In the genomic region with DNA sequence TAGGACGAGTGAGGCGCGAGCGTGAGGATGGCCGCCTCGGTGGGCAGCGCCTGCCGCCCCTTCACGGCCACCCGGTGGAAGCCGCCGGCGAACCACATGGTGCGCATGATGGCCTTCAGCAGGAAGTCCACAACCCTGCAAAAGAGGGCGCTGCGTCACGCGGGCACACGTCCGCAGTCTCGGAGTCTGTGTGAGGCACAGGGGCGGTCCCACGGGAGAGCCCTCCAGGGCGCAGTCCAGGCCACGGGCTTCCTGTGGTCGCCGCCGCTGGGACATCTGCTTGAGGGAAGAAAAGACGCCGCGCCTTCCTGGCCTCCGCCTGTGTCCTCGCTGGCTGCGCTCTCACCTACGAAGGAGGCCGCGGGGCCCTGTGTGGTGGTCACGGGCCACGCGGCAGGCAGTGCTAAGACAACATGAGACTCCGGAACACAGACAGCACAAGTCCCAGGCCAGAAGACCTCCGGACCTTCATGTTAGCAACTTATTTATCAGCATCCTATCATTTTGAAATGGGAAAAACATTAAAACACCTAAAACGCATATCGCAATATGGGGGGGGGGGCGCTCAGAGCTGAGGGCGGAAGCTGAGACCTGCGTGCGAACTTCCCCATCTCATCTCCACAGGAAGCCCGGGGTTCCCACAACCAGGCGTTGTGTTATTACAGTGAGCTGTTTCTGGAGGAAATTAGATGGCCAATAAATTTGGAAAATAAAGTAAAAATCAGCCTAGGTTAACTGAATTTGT, we compare ENCODE assay signal across 1 cellular context.
A peak's percentile ranks its signal among the peaks of the same experiment; 100 is the strongest.
TF ChIP-seq lines count a peak whose summit lies in the region.

No MANE protein-coding gene starts in this region.

TF ChIP-seq in GM12878, 131 proteins besides CTCF, POLR2A, EP300 and RAD21 (continued from another document and continues in another):
- TF ChIP-seq, protein P1, sequence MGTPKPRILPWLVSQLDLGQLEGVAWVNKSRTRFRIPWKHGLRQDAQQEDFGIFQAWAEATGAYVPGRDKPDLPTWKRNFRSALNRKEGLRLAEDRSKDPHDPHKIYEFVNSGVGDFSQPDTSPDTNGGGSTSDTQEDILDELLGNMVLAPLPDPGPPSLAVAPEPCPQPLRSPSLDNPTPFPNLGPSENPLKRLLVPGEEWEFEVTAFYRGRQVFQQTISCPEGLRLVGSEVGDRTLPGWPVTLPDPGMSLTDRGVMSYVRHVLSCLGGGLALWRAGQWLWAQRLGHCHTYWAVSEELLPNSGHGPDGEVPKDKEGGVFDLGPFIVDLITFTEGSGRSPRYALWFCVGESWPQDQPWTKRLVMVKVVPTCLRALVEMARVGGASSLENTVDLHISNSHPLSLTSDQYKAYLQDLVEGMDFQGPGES (IDR thresholded peaks at IDR 0.05): no peak
- no peak for TF ChIP-seq STAT3 (IDR thresholded peaks at IDR 0.05; ENCODE audit: low read depth, low read length)
- TF ChIP-seq, protein P2, sequence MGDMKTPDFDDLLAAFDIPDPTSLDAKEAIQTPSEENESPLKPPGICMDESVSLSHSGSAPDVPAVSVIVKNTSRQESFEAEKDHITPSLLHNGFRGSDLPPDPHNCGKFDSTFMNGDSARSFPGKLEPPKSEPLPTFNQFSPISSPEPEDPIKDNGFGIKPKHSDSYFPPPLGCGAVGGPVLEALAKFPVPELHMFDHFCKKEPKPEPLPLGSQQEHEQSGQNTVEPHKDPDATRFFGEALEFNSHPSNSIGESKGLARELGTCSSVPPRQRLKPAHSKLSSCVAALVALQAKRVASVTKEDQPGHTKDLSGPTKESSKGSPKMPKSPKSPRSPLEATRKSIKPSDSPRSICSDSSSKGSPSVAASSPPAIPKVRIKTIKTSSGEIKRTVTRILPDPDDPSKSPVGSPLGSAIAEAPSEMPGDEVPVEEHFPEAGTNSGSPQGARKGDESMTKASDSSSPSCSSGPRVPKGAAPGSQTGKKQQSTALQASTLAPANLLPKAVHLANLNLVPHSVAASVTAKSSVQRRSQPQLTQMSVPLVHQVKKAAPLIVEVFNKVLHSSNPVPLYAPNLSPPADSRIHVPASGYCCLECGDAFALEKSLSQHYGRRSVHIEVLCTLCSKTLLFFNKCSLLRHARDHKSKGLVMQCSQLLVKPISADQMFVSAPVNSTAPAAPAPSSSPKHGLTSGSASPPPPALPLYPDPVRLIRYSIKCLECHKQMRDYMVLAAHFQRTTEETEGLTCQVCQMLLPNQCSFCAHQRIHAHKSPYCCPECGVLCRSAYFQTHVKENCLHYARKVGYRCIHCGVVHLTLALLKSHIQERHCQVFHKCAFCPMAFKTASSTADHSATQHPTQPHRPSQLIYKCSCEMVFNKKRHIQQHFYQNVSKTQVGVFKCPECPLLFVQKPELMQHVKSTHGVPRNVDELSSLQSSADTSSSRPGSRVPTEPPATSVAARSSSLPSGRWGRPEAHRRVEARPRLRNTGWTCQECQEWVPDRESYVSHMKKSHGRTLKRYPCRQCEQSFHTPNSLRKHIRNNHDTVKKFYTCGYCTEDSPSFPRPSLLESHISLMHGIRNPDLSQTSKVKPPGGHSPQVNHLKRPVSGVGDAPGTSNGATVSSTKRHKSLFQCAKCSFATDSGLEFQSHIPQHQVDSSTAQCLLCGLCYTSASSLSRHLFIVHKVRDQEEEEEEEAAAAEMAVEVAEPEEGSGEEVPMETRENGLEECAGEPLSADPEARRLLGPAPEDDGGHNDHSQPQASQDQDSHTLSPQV (IDR thresholded peaks at IDR 0.05): peak; percentile 92
- TF ChIP-seq CHD2 (IDR thresholded peaks at IDR 0.05; ENCODE audit: borderline replicate concordance, low read depth, low read length): peak; percentile 70; the same call in 1 of the 2 replicates
- TF ChIP-seq NR2C2 (IDR thresholded peaks at IDR 0.05; ENCODE audit: borderline replicate concordance, control insufficient read depth, insufficient read length, low read depth): no peak
- peak; percentile 64 for TF ChIP-seq SP1 (IDR thresholded peaks at IDR 0.05; ENCODE audit: low read depth, low read length)
- peak; percentile 53; the same call in 1 of the 2 replicates for TF ChIP-seq SIN3A (IDR thresholded peaks at IDR 0.05; ENCODE audit: low read depth, low read length)
- TF ChIP-seq ZSCAN29 (IDR thresholded peaks at IDR 0.05): no peak
- TF ChIP-seq YY1 (IDR thresholded peaks at IDR 0.05; ENCODE audit: low read depth, low read length): 0 out of 2 replicates have a peak, but pooled peaks have one; percentile 55
- TF ChIP-seq BRCA1 (IDR thresholded peaks at IDR 0.05; ENCODE audit: low read depth, low read length): no peak
- TF ChIP-seq NR2F1 (conservative IDR thresholded peaks at IDR 0.05): peak; percentile 88
- TF ChIP-seq, protein P3, sequence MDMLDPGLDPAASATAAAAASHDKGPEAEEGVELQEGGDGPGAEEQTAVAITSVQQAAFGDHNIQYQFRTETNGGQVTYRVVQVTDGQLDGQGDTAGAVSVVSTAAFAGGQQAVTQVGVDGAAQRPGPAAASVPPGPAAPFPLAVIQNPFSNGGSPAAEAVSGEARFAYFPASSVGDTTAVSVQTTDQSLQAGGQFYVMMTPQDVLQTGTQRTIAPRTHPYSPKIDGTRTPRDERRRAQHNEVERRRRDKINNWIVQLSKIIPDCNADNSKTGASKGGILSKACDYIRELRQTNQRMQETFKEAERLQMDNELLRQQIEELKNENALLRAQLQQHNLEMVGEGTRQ (IDR thresholded peaks at IDR 0.05; ENCODE audit: borderline replicate concordance, low read depth, low read length): peak; percentile 35
- peak; percentile 31; the same call in 1 of the 2 replicates for TF ChIP-seq IRF4 (IDR thresholded peaks at IDR 0.05; ENCODE audit: low read depth, low read length)
- TF ChIP-seq IKZF2 (IDR thresholded peaks at IDR 0.05): peak; percentile 82 to 89
- TF ChIP-seq POU2F2 (IDR thresholded peaks at IDR 0.05; ENCODE audit: borderline replicate concordance, low read depth, low read length): peak; percentile 52; the same call in 2 of the 3 replicates
- TF ChIP-seq ATF7 (IDR thresholded peaks at IDR 0.05; ENCODE audit: low read depth): no peak
- TF ChIP-seq NRF1 (conservative IDR thresholded peaks at IDR 0.05; ENCODE audit: low read depth, low read length): no peak
- TF ChIP-seq PAX8 (IDR thresholded peaks at IDR 0.05): no peak
- peak; percentile 12; the same call in 1 of the 2 replicates for TF ChIP-seq RFX5 (IDR thresholded peaks at IDR 0.05; ENCODE audit: low read depth, low read length)
- TF ChIP-seq CBX3 (IDR thresholded peaks at IDR 0.05; ENCODE audit: borderline replicate concordance, low read depth): no peak
- TF ChIP-seq BHLHE40 (IDR thresholded peaks at IDR 0.05; ENCODE audit: borderline replicate concordance in 1 of 2, low read depth in 2 of 2, low read length in 1 of 2): peak; percentile 88 to 97
- TF ChIP-seq, protein P4, sequence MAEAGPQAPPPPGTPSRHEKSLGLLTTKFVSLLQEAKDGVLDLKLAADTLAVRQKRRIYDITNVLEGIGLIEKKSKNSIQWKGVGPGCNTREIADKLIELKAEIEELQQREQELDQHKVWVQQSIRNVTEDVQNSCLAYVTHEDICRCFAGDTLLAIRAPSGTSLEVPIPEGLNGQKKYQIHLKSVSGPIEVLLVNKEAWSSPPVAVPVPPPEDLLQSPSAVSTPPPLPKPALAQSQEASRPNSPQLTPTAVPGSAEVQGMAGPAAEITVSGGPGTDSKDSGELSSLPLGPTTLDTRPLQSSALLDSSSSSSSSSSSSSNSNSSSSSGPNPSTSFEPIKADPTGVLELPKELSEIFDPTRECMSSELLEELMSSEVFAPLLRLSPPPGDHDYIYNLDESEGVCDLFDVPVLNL (IDR thresholded peaks at IDR 0.05; ENCODE audit: low read depth, low read length): no peak
- no peak for TF ChIP-seq KAT2A (conservative IDR thresholded peaks at IDR 0.05; ENCODE audit: control insufficient read depth, low read depth, low read length)
- TF ChIP-seq, protein P5, sequence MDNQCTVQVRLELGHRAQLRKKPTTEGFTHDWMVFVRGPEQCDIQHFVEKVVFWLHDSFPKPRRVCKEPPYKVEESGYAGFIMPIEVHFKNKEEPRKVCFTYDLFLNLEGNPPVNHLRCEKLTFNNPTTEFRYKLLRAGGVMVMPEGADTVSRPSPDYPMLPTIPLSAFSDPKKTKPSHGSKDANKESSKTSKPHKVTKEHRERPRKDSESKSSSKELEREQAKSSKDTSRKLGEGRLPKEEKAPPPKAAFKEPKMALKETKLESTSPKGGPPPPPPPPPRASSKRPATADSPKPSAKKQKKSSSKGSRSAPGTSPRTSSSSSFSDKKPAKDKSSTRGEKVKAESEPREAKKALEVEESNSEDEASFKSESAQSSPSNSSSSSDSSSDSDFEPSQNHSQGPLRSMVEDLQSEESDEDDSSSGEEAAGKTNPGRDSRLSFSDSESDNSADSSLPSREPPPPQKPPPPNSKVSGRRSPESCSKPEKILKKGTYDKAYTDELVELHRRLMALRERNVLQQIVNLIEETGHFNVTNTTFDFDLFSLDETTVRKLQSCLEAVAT (IDR thresholded peaks at IDR 0.05): no peak; the same call in 1 of the 2 replicates
- TF ChIP-seq FOS (IDR thresholded peaks at IDR 0.05; ENCODE audit: borderline replicate concordance, extremely low read depth, insufficient read length): no peak
- TF ChIP-seq SRF (IDR thresholded peaks at IDR 0.05; ENCODE audit: low read depth in 2 of 2, low read length in 2 of 2): no peak
- peak; percentile 72 for TF ChIP-seq NBN (IDR thresholded peaks at IDR 0.05)
- TF ChIP-seq, protein P6, sequence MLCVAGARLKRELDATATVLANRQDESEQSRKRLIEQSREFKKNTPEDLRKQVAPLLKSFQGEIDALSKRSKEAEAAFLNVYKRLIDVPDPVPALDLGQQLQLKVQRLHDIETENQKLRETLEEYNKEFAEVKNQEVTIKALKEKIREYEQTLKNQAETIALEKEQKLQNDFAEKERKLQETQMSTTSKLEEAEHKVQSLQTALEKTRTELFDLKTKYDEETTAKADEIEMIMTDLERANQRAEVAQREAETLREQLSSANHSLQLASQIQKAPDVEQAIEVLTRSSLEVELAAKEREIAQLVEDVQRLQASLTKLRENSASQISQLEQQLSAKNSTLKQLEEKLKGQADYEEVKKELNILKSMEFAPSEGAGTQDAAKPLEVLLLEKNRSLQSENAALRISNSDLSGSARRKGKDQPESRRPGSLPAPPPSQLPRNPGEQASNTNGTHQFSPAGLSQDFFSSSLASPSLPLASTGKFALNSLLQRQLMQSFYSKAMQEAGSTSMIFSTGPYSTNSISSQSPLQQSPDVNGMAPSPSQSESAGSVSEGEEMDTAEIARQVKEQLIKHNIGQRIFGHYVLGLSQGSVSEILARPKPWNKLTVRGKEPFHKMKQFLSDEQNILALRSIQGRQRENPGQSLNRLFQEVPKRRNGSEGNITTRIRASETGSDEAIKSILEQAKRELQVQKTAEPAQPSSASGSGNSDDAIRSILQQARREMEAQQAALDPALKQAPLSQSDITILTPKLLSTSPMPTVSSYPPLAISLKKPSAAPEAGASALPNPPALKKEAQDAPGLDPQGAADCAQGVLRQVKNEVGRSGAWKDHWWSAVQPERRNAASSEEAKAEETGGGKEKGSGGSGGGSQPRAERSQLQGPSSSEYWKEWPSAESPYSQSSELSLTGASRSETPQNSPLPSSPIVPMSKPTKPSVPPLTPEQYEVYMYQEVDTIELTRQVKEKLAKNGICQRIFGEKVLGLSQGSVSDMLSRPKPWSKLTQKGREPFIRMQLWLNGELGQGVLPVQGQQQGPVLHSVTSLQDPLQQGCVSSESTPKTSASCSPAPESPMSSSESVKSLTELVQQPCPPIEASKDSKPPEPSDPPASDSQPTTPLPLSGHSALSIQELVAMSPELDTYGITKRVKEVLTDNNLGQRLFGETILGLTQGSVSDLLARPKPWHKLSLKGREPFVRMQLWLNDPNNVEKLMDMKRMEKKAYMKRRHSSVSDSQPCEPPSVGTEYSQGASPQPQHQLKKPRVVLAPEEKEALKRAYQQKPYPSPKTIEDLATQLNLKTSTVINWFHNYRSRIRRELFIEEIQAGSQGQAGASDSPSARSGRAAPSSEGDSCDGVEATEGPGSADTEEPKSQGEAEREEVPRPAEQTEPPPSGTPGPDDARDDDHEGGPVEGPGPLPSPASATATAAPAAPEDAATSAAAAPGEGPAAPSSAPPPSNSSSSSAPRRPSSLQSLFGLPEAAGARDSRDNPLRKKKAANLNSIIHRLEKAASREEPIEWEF (IDR thresholded peaks at IDR 0.05; ENCODE audit: insufficient replicate concordance, low read depth, low read length): peak; percentile 82
- no peak for TF ChIP-seq KLF5 (IDR thresholded peaks at IDR 0.05; ENCODE audit: partially characterized antibody)
- TF ChIP-seq, protein P7, sequence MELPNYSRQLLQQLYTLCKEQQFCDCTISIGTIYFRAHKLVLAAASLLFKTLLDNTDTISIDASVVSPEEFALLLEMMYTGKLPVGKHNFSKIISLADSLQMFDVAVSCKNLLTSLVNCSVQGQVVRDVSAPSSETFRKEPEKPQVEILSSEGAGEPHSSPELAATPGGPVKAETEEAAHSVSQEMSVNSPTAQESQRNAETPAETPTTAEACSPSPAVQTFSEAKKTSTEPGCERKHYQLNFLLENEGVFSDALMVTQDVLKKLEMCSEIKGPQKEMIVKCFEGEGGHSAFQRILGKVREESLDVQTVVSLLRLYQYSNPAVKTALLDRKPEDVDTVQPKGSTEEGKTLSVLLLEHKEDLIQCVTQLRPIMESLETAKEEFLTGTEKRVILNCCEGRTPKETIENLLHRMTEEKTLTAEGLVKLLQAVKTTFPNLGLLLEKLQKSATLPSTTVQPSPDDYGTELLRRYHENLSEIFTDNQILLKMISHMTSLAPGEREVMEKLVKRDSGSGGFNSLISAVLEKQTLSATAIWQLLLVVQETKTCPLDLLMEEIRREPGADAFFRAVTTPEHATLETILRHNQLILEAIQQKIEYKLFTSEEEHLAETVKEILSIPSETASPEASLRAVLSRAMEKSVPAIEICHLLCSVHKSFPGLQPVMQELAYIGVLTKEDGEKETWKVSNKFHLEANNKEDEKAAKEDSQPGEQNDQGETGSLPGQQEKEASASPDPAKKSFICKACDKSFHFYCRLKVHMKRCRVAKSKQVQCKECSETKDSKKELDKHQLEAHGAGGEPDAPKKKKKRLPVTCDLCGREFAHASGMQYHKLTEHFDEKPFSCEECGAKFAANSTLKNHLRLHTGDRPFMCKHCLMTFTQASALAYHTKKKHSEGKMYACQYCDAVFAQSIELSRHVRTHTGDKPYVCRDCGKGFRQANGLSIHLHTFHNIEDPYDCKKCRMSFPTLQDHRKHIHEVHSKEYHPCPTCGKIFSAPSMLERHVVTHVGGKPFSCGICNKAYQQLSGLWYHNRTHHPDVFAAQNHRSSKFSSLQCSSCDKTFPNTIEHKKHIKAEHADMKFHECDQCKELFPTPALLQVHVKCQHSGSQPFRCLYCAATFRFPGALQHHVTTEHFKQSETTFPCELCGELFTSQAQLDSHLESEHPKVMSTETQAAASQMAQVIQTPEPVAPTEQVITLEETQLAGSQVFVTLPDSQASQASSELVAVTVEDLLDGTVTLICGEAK (IDR thresholded peaks at IDR 0.05; ENCODE audit: borderline replicate concordance): no peak
- TF ChIP-seq, protein P8, sequence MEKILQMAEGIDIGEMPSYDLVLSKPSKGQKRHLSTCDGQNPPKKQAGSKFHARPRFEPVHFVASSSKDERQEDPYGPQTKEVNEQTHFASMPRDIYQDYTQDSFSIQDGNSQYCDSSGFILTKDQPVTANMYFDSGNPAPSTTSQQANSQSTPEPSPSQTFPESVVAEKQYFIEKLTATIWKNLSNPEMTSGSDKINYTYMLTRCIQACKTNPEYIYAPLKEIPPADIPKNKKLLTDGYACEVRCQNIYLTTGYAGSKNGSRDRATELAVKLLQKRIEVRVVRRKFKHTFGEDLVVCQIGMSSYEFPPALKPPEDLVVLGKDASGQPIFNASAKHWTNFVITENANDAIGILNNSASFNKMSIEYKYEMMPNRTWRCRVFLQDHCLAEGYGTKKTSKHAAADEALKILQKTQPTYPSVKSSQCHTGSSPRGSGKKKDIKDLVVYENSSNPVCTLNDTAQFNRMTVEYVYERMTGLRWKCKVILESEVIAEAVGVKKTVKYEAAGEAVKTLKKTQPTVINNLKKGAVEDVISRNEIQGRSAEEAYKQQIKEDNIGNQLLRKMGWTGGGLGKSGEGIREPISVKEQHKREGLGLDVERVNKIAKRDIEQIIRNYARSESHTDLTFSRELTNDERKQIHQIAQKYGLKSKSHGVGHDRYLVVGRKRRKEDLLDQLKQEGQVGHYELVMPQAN (conservative IDR thresholded peaks at IDR 0.05): peak; percentile 39; the same call in 1 of the 2 replicates
- peak; percentile 100 for TF ChIP-seq GATAD2B (conservative IDR thresholded peaks at IDR 0.05; ENCODE audit: low read depth)
- TF ChIP-seq SIX5 (IDR thresholded peaks at IDR 0.05; ENCODE audit: low read depth, low read length, severe bottlenecking): no peak
- TF ChIP-seq YBX1 (IDR thresholded peaks at IDR 0.05): no peak
